In the genomic region with DNA sequence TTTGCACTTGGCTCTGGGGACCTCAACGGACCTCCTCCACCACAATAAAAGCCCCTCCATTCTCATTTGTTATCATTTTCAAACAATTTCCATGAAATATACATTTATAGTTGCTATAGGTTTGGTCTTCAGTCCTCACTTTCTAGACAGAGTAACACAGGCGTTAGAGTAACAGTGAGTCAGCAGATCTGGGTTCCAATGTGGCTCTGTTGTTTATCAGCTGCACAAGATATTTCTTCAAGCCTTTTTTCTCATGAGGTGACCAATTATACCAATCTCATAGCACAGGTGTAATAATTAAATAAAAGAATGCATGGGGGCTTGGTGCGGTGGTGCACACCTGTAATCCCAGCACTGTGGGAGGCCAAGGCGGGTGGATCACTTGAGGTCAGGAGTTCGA, we compare ENCODE assay signal across 33 cellular contexts.
"Had no signal": no experiment of that assay in that cellular context is flagged by ENCODE, and none has a peak within 500 bp of the region (broad histone marks: within the 10 kb centered on the region; RNA-seq: fewer than 3 reads in every experiment).

No MANE protein-coding gene starts in this region.

- H3K36me3 ChIP-seq: ascending aorta, breast epithelium, MG63 had no signal

- H3K9me3 Mint-ChIP-seq: activated CD4-positive, alpha-beta memory T cell treated with anti-CD3 and anti-CD28 coated beads for 36 hours; activated naive CD4-positive, alpha-beta T cell treated with anti-CD3 and anti-CD28 coated beads, Interleukin-2, amount 50 U/mL, for 24 hours; activated naive CD8-positive, alpha-beta T cell treated with anti-CD3 and anti-CD28 coated beads, Interleukin-2, amount 10 ng/mL, durations not matched to agents 7 days and 5 days; activated T-cell treated with anti-CD3 and anti-CD28 coated beads, Interleukin-2, amount 50 U/mL, for 4 hours; activated T-helper 1 cell treated with anti-CD3 and anti-CD28 coated beads, Interleukin-12 subunit alpha, Interleukin-12 subunit beta, Interleukin-2, Interleukin-4 antibody, amounts not matched to agents 30 ng/mL and 10 ng/mL and 1 ng/mL, durations not matched to agents 14 hours and 24 hours and 36 hours; WTC11 had no signal

- H3K27ac ChIP-seq: ascending aorta, breast epithelium had no signal

- H3K27ac Mint-ChIP-seq: activated CD4-positive, alpha-beta memory T cell treated with anti-CD3 and anti-CD28 coated beads for 36 hours; activated naive CD4-positive, alpha-beta T cell treated with anti-CD3 and anti-CD28 coated beads, Interleukin-2, amount 50 U/mL, for 24 hours; activated naive CD8-positive, alpha-beta T cell treated with anti-CD3 and anti-CD28 coated beads, Interleukin-2, amount 10 ng/mL, durations not matched to agents 7 days and 5 days; activated T-helper 1 cell treated with anti-CD3 and anti-CD28 coated beads, Interleukin-12 subunit alpha, Interleukin-12 subunit beta, Interleukin-2, Interleukin-4 antibody, amounts not matched to agents 30 ng/mL and 10 ng/mL and 1 ng/mL, durations not matched to agents 14 hours and 24 hours and 36 hours; WTC11 had no signal

- H3K4me3 Mint-ChIP-seq: activated CD4-positive, alpha-beta memory T cell treated with anti-CD3 and anti-CD28 coated beads for 36 hours; activated naive CD4-positive, alpha-beta T cell treated with anti-CD3 and anti-CD28 coated beads, Interleukin-2, amount 50 U/mL, for 24 hours; activated naive CD8-positive, alpha-beta T cell treated with anti-CD3 and anti-CD28 coated beads, Interleukin-2, amount 10 ng/mL, durations not matched to agents 7 days and 5 days; activated T-cell treated with anti-CD3 and anti-CD28 coated beads, Interleukin-2, amount 50 U/mL, for 4 hours; activated T-helper 1 cell treated with anti-CD3 and anti-CD28 coated beads, Interleukin-12 subunit alpha, Interleukin-12 subunit beta, Interleukin-2, Interleukin-4 antibody, amounts not matched to agents 30 ng/mL and 10 ng/mL and 1 ng/mL, durations not matched to agents 14 hours and 24 hours and 36 hours; WTC11 had no signal

- ATAC-seq: activated CD4-positive, CD25-positive, alpha-beta regulatory T cell treated with anti-CD3 and anti-CD28 coated beads, Interleukin-2, amount 50 U/mL, for 24 hours; activated T-cell treated with anti-CD3 and anti-CD28 coated beads, Interleukin-2, amount 50 U/mL, for 4 hours; WTC11 had no signal

- H3K4me1 Mint-ChIP-seq: activated naive CD4-positive, alpha-beta T cell treated with anti-CD3 and anti-CD28 coated beads, Interleukin-2, amount 50 U/mL, for 24 hours; activated naive CD8-positive, alpha-beta T cell treated with anti-CD3 and anti-CD28 coated beads, Interleukin-2, amount 10 ng/mL, durations not matched to agents 7 days and 5 days; WTC11 had no signal

- H3K27me3 ChIP-seq: ascending aorta, MG63 had no signal

- H3K4me3 ChIP-seq: ascending aorta, breast epithelium, MG63 had no signal

- H3K4me1 ChIP-seq: ascending aorta, breast epithelium had no signal

- DNase-seq: activated CD4-positive, alpha-beta memory T cell treated with anti-CD3 and anti-CD28 coated beads for 36 hours; activated CD4-positive, alpha-beta T cell treated with anti-CD3 and anti-CD28 coated beads for 4 hours; activated CD4-positive, alpha-beta T cell treated with anti-CD3 and anti-CD28 coated beads, Interleukin-2, amount 50 U/mL, for 1 hour; activated CD8-positive, alpha-beta memory T cell treated with anti-CD3 and anti-CD28 coated beads, Interleukin-2, amount 50 U/mL, for 4 hours; activated naive CD4-positive, alpha-beta T cell treated with Interleukin-2 at 50 U/mL for 16 hours; activated naive CD8-positive, alpha-beta T cell treated with anti-CD3 and anti-CD28 coated beads, Interleukin-2, amount 10 ng/mL, durations not matched to agents 7 days and 5 days; activated T-cell treated with anti-CD3 and anti-CD28 coated beads for 4 hours; activated T-cell treated with anti-CD3 and anti-CD28 coated beads, Interleukin-2, amount 50 U/mL, for 4 hours; amygdala; Kasumi-1; KG1; MG63; NCI-H1048; NCI-H1105 treated with DMSO at 0.1 percent for 48 hours; NCI-H1436; NCI-H1694 treated with DMSO at 0.1 percent for 48 hours; NCI-H2029; NCI-H345; NCI-H510A; NCI-H526; NCI-H748 treated with DMSO at 0.1 percent for 48 hours; NK-92 treated with Interleukin-12 subunit alpha and Interleukin-12 subunit beta, amount 100 ng/mL, for 24 hours; Right ventricle myocardium superior; SW 1271; T-helper 1 cell; T-helper 2 cell; T-helper 9 cell had no signal

- H3K9me3 ChIP-seq: ascending aorta, breast epithelium, MG63 had no signal

- H3K36me3 Mint-ChIP-seq: activated CD4-positive, alpha-beta memory T cell treated with anti-CD3 and anti-CD28 coated beads for 36 hours; activated naive CD4-positive, alpha-beta T cell treated with anti-CD3 and anti-CD28 coated beads, Interleukin-2, amount 50 U/mL, for 24 hours; activated naive CD8-positive, alpha-beta T cell treated with anti-CD3 and anti-CD28 coated beads, Interleukin-2, amount 10 ng/mL, durations not matched to agents 7 days and 5 days; WTC11 had no signal
